Comparison of ENCODE assay signal across 21 cellular contexts in the genomic region with DNA sequence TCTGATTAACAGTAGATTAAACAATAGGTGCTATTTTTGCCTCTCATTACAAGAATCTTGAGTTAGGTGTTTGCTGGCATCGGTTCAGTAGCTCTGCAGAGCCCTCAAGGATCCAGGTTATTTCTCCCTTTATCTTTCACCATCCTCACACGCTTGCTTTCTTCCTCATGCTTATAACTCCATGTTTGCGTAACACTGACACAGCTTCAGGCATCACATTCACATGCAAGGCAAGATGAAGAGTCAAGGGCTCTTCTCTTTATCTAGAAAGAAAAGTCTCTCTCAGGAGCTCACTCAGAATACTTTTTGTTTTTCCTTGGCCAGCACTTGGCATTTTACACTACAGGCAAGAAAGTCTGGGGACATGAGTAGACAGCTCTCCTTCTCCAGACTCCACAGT. TPM values are rescaled to one million over a fixed set of nuclear protein-coding genes. Genes with fewer than 3 reads are reported as not detected.
"Had no signal": no experiment of that assay in that cellular context is flagged by ENCODE, and none has a peak within 500 bp of the region (broad histone marks: within the 10 kb centered on the region; RNA-seq: fewer than 3 reads in every experiment).

No MANE protein-coding gene starts in this region.

- ATAC-seq: heart left ventricle; left colon; left ventricle myocardium superior; mucosa of descending colon; naive thymus-derived CD8-positive, alpha-beta T cell had no signal

- H3K4me3 ChIP-seq: heart left ventricle, lung, mucosa of descending colon, right atrium auricular region, sigmoid colon, skin epidermis, stomach, thoracic aorta, transverse colon had no signal

- H3K36me3 ChIP-seq: heart left ventricle, neutrophil, right atrium auricular region, sigmoid colon, stomach, thoracic aorta, transverse colon had no signal

- H3K27me3 ChIP-seq: heart left ventricle, neutrophil, right atrium auricular region, sigmoid colon, stomach, transverse colon had no signal

- H3K4me1 ChIP-seq: right atrium auricular region, sigmoid colon, stomach, transverse colon had no signal

- DNase-seq: erythroblast; foreskin melanocyte; heart left ventricle; hippocampal formation; left colon; left ventricle myocardium superior; mucosa of descending colon; naive thymus-derived CD8-positive, alpha-beta T cell; posterior cingulate gyrus; sigmoid colon; stimulated activated CD4-positive, alpha-beta T cell treated with anti-CD3 and anti-CD28 coated beads, Interleukin-2, amount 100 ng/mL, for 24 hours; stimulated activated naive CD4-positive, alpha-beta T cell; stomach; substantia nigra; transverse colon had no signal

- FAIRE-seq: colon had no signal

- H3K9me3 ChIP-seq: heart left ventricle, mucosa of descending colon, neutrophil, right atrium auricular region, stomach, thoracic aorta, transverse colon had no signal

RNA-seq across cellular contexts. Expression of a gene that starts 24.2 kb away (rescaled TPM):
- total RNA-seq: left colon; left ventricle myocardium superior; naive thymus-derived CD8-positive, alpha-beta T cell had no signal
